In the genomic region with DNA sequence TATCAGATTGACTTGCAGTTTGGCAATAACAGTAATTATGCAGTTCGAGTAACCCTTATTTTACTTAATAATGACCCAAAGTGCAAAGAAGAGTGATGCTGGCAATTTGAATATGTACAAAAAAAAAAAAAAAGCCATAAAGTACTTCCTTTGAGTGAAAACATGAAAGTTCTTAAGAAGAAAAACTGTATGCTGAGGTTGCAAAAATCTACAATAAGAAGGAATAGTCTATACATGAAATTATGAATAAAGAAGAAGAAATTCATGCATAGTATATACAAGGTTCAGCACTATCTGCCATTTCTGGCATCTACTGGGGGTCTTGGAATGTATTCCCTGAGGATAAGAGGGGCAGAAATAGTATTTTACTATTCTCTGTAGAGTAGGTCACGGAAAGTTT, we compare ENCODE assay signal across 17 cellular contexts. TPM values are rescaled to one million over a fixed set of nuclear protein-coding genes. Genes with fewer than 3 reads are reported as not detected.
DNase-seq lines count a peak whose midpoint lies in the region; ATAC-seq, FAIRE-seq and TF ChIP-seq lines count a peak whose summit lies in the region.
"Had no signal": no experiment of that assay in that cellular context is flagged by ENCODE, and none has a peak within 500 bp of the region (broad histone marks: within the 10 kb centered on the region; RNA-seq: fewer than 3 reads in every experiment).

No MANE protein-coding gene starts in this region.

- no peak overlapping the region for H2AK9ac ChIP-seq in IMR-90 (replicated peaks; ENCODE audit: low read depth, low read length, poor library complexity)

- ATAC-seq in A549: no peak
- no peak for ATAC-seq in IMR-90 (ENCODE audit: low read depth)
- no peak for ATAC-seq in K562
- no peak for ATAC-seq in body of pancreas
- ATAC-seq: CD8-positive, alpha-beta T cell had no signal

- dilution Hi-C loops in IMR-90 (cut with HindIII; ENCODE audit: low sequenced_read_pairs, unreplicated experiment): no loop called here

- H3K36me3 ChIP-seq in IMR-90 (ENCODE audit: control insufficient read depth, insufficient read depth, low read length): peaks cover 12% of the 10 kb centered on the region
- peaks cover 29% of the 10 kb centered on the region; the same call in 2 of the 3 replicates for H3K36me3 ChIP-seq in K562 (ENCODE audit: control insufficient read depth, insufficient read depth, low read length)
- peaks cover 0 to 9% of the 10 kb centered on the region in 2 donors for H3K36me3 ChIP-seq in body of pancreas (replicated peaks in 1 of 2; ENCODE audit: insufficient read depth in 1 of 2, low read depth in 2 of 2)

- FAIRE-seq in A549 (lab: Jason Lieb, UNC) (no peak), K562 (lab: Jason Lieb, UNC) (no peak)
- FAIRE-seq: D721Med, GM19239 had no signal

- H3K4me1 ChIP-seq in A549 (no peaks in the 10 kb centered on the region), IMR-90 (ENCODE audit: control insufficient read depth, insufficient read depth, low read length) (no peaks in the 10 kb centered on the region), K562 (replicated peaks in 1 of 2; ENCODE audit: control insufficient read depth in 2 of 2, insufficient read depth in 2 of 2, low read length in 2 of 2) (no peaks in the 10 kb centered on the region), body of pancreas (peaks cover 9% of the 10 kb centered on the region)
- H3K4me1 ChIP-seq: BLaER1 treated with 17β-estradiol and CSF1 and Interleukin-3, amounts not matched to agents 10 nM and 100 nM; Caco-2 had no signal

- H3K79me2 ChIP-seq in K562 (ENCODE audit: control insufficient read depth, insufficient read depth, low read length): no peaks in the 10 kb centered on the region

- no TSS peak for BruUV-seq in IMR-90 (replicated peaks; lab: Mats Ljungman, UMichigan)
- no TSS peak for BruUV-seq in K562 (replicated peaks; lab: Mats Ljungman, UMichigan)

- H4K8ac ChIP-seq in IMR-90 (ENCODE audit: low read depth in 2 of 2, low read length in 2 of 2): no peak overlapping the region

- no peaks in the 10 kb centered on the region; a peak in 1 of 4 replicates for H3K79me1 ChIP-seq in IMR-90 (ENCODE audit: low read depth in 1 of 2, low read length in 2 of 2)

- H3K9ac ChIP-seq in IMR-90 (ENCODE audit: low read depth, low read length) (no peak overlapping the region), K562 (ENCODE audit: insufficient read depth in 1 of 2, low read depth in 2 of 2, low read length in 2 of 2) (no peak overlapping the region)
- H3K9ac ChIP-seq: BLaER1 treated with 17β-estradiol and CSF1 and Interleukin-3, amounts not matched to agents 10 nM and 100 nM had no signal

- H2AFZ ChIP-seq in IMR-90 (replicated peaks; ENCODE audit: low read length, poor library complexity) (no peak overlapping the region), K562 (ENCODE audit: low read depth, low read length) (no peak overlapping the region)

- no peak overlapping the region for H3K18ac ChIP-seq in IMR-90 (ENCODE audit: low read depth, low read length)

- no peak overlapping the region for H2AK5ac ChIP-seq in IMR-90 (ENCODE audit: low read depth, low read length)

- no peak overlapping the region for H2BK5ac ChIP-seq in IMR-90 (ENCODE audit: low read depth, low read length, poor library complexity, severe bottlenecking)

- in situ Hi-C loops in IMR-90 (cut with MboI; ENCODE audit: low sequenced_read_pairs) (loop anchor here (25.0 kb wide), 1 partner anchor 634 kb away; no protein-coding TSS in a partner anchor), K562 (cut with MboI) (no loop called here)

- TF ChIP-seq CTCF in A549 (IDR thresholded peaks at IDR 0.05) (no peak), IMR-90 (conservative IDR thresholded peaks at IDR 0.05; ENCODE audit: low read depth, low read length) (no peak), K562 (IDR thresholded peaks at IDR 0.05 in 2 of 3, conservative IDR thresholded peaks at IDR 0.05 in 1 of 3; ENCODE audit: insufficient read depth in 2 of 3, low read depth in 1 of 3, low read length in 3 of 3) (no peak), body of pancreas (IDR thresholded peaks at IDR 0.05) (no peak)

- TF ChIP-seq EP300 in A549 (IDR thresholded peaks at IDR 0.05) (no peak), K562 (IDR thresholded peaks at IDR 0.05; ENCODE audit: low read length) (no peak)

- no peak overlapping the region for H2BK15ac ChIP-seq in IMR-90 (ENCODE audit: low read depth, low read length)

- no peak overlapping the region for H3K14ac ChIP-seq in IMR-90 (replicated peaks; ENCODE audit: low read depth, low read length)

- no peak overlapping the region for H2BK120ac ChIP-seq in IMR-90 (ENCODE audit: low read depth, low read length)

- TF ChIP-seq POLR2A in A549 (IDR thresholded peaks at IDR 0.05; ENCODE audit: low read length) (no peak), IMR-90 (IDR thresholded peaks at IDR 0.05; ENCODE audit: low read depth, low read length) (no peak), K562 (conservative IDR thresholded peaks at IDR 0.05) (no peak), body of pancreas (IDR thresholded peaks at IDR 0.05) (no peak)

- POLR2A ChIA-PET in A549 (lab: Yijun Ruan, JAX) (no interaction called here), IMR-90 (lab: Charles Lee; ENCODE audit: unreplicated experiment) (no interaction called here), K562 (lab: Yijun Ruan, JAX) (no interaction called here)

- no peak overlapping the region for H3K23ac ChIP-seq in IMR-90 (ENCODE audit: low read depth, low read length)

- no peak overlapping the region for H2BK20ac ChIP-seq in IMR-90 (ENCODE audit: low read depth, low read length)

- H3K9me1 ChIP-seq in IMR-90 (ENCODE audit: insufficient read depth, low read length) (no peaks in the 10 kb centered on the region; the same call in 1 of the 2 replicates), K562 (ENCODE audit: control insufficient read depth, insufficient read depth, low read length) (no peaks in the 10 kb centered on the region)

- no peak overlapping the region for H4K91ac ChIP-seq in IMR-90 (ENCODE audit: insufficient read depth, low read depth, low read length)

- H4K5ac ChIP-seq in IMR-90 (ENCODE audit: low read depth, low read length): no peak overlapping the region

- no peak overlapping the region for H3K56ac ChIP-seq in IMR-90 (ENCODE audit: extremely low read depth, insufficient read depth, low read length)

- 89% methylated on average over 2 of the region's 2 CpGs for WGBS in A549 (ENCODE audit: missing lambda C conversion rate)
- WGBS in IMR-90 (ENCODE audit: extremely low coverage in 2 of 2, insufficient read length in 1 of 2), 2 experiments: no CpG with 5 or more reads among the region's 2 CpGs
- WGBS in K562 (ENCODE audit: insufficient coverage, low coverage, missing lambda C conversion rate): 86% methylated on average over 2 of the region's 2 CpGs
- WGBS in body of pancreas, 2 donors: 83 to 89% methylated on average over 2 of the region's 2 CpGs

- H3K27ac ChIP-seq in A549 (no peak overlapping the region), IMR-90 (ENCODE audit: insufficient read depth, low read length) (no peak overlapping the region), K562 (ENCODE audit: extremely low read depth, low read depth, low read length) (no peak overlapping the region), body of pancreas (no peak overlapping the region)
- H3K27ac ChIP-seq: BLaER1 treated with 17β-estradiol and CSF1 and Interleukin-3, amounts not matched to agents 10 nM and 100 nM; C4-2B had no signal

- H3K27me3 ChIP-seq in IMR-90 (ENCODE audit: control insufficient read depth, insufficient read depth, low read length): no peaks in the 10 kb centered on the region
- H3K27me3 ChIP-seq in K562 (ENCODE audit: control insufficient read depth in 2 of 2, insufficient read depth in 2 of 2, low read length in 2 of 2): no peaks in the 10 kb centered on the region
- H3K27me3 ChIP-seq in body of pancreas: no peaks in the 10 kb centered on the region
- H3K27me3 ChIP-seq: BLaER1 treated with 17β-estradiol and CSF1 and Interleukin-3, amounts not matched to agents 10 nM and 100 nM had no signal

- CTCF ChIA-PET in A549 (lab: Yijun Ruan, JAX) (no interaction called here), IMR-90 (lab: Yijun Ruan, JAX) (no interaction called here), K562 (lab: Yijun Ruan, JAX; ENCODE audit: low intra/inter-chr PET ratio) (no interaction called here)

- no peak for DNase-seq in A549 (ENCODE audit: low read depth in 1 of 2, low spot score in 1 of 2)
- no peak for DNase-seq in IMR-90
- DNase-seq in K562 (ENCODE audit: extremely low read depth in 1 of 4, low spot score in 3 of 4): no peak
- DNase-seq in body of pancreas: no peak
- no peak for DNase-seq in NCI-H146 treated with DMSO at 0.1 percent for 48 hours (lab: John Stamatoyannopoulos, UW; ENCODE audit: unreplicated experiment)
- DNase-seq: 8988T; AML-193; Caco-2; Calu3; CD4-positive, alpha-beta T cell; CD8-positive, alpha-beta T cell; DMS79 treated with DMSO at 0.1 percent for 48 hours; GF-D8 had no signal

- no peak overlapping the region for H3K4ac ChIP-seq in IMR-90 (ENCODE audit: low read depth, low read length)

- H3K4me2 ChIP-seq in A549 (no peak overlapping the region), IMR-90 (ENCODE audit: low read depth, low read length) (no peak overlapping the region), K562 (ENCODE audit: insufficient read depth, low read length) (no peak overlapping the region)
- H3K4me2 ChIP-seq: BLaER1 treated with 17β-estradiol and CSF1 and Interleukin-3, amounts not matched to agents 10 nM and 100 nM had no signal

- H3K4me3 ChIP-seq in A549: no peak overlapping the region
- H3K4me3 ChIP-seq in IMR-90 (ENCODE audit: insufficient read depth, low read depth, low read length): no peak overlapping the region
- no peak overlapping the region for H3K4me3 ChIP-seq in K562
- H3K4me3 ChIP-seq in body of pancreas: no peak overlapping the region
- H3K4me3 ChIP-seq: BLaER1 treated with 17β-estradiol and CSF1 and Interleukin-3, amounts not matched to agents 10 nM and 100 nM had no signal

- H4K20me1 ChIP-seq in IMR-90 (ENCODE audit: insufficient read depth, low read length): no peaks in the 10 kb centered on the region
- no peaks in the 10 kb centered on the region for H4K20me1 ChIP-seq in K562 (replicated peaks; ENCODE audit: control insufficient read depth, insufficient read depth, low read length)

- TF ChIP-seq RAD21 in A549 (conservative IDR thresholded peaks at IDR 0.05 in 1 of 2, IDR thresholded peaks at IDR 0.05 in 1 of 2) (no peak), IMR-90 (IDR thresholded peaks at IDR 0.05; ENCODE audit: low read length) (no peak), K562 (CRISPR knock-in tag; conservative IDR thresholded peaks at IDR 0.05 in 1 of 2, IDR thresholded peaks at IDR 0.05 in 1 of 2) (no peak)

- intact Hi-C loops in IMR-90 (cut with micrococcal nuclease): no loop called here
- intact Hi-C loops in K562 (cut with micrococcal nuclease): no loop called here
- intact Hi-C loops in body of pancreas (cut with DNase I): no loop called here

- H3K9me3 ChIP-seq in A549 (no peaks in the 10 kb centered on the region), IMR-90 (ENCODE audit: control insufficient read depth, insufficient read depth, low read length) (no peaks in the 10 kb centered on the region), K562 (replicated peaks; ENCODE audit: control insufficient read depth, insufficient read depth, low read depth, low read length) (no peaks in the 10 kb centered on the region), body of pancreas (no peaks in the 10 kb centered on the region)
- H3K9me3 ChIP-seq: BLaER1 treated with 17β-estradiol and CSF1 and Interleukin-3, amounts not matched to agents 10 nM and 100 nM; Caco-2 had no signal

RNA-seq across cellular contexts. Expression of gene ZC3H13, which starts 55.9 kb away (rescaled TPM):
- 9.5 and 13.2 TPM in 2 replicates for polyA plus RNA-seq in A549 (2011; rRNA removed)
- polyA plus RNA-seq in A549 (2012; cell fraction: cytosol; rRNA removed): 2.0 and 2.1 TPM in 2 replicates
- polyA plus RNA-seq in A549 (2012; cell fraction: nucleus; rRNA removed): 2.1 and 3.4 TPM in 2 replicates
- 17.5 to 17.8 TPM (median 17.6 TPM) in 3 replicates for polyA plus RNA-seq in A549 (2017; fragmentation: RNase III; extraction: RNeasy Plus Mini Kit Qiagen cat#74134 plus additional on column Dnase treatment)
- 6.8 and 8.4 TPM in 2 replicates for polyA minus RNA-seq in A549 (2011; rRNA and poly(A)+ RNA removed)
- total RNA-seq in IMR-90 (2012; rRNA removed): 10.8 and 16.1 TPM in 2 replicates
- 6.3 and 7.7 TPM in 2 replicates for polyA plus RNA-seq in IMR-90 (2012; rRNA removed)
- 0.99 and 1.5 TPM in 2 replicates for polyA plus RNA-seq in IMR-90 (2012; cell fraction: cytosol; rRNA removed)
- polyA plus RNA-seq in IMR-90 (2012; cell fraction: nucleus; rRNA removed; ENCODE audit: low replicate concordance): 1.6 and 8.0 TPM in 2 replicates
- total RNA-seq in K562 (2011; cell fraction: chromatin; rRNA removed; ENCODE audit: low replicate concordance): 6.8 and 24.7 TPM in 2 replicates
- total RNA-seq in K562 (2011; cell fraction: nucleolus; rRNA removed): 4.3 and 5.1 TPM in 2 replicates
- 7.4 and 15.3 TPM in 2 replicates for total RNA-seq in K562 (2011; cell fraction: nucleoplasm; rRNA removed)
- 10.4 and 12.3 TPM in 2 replicates for total RNA-seq in K562 (2014; rRNA removed)
- 12.1 and 16.4 TPM in 2 replicates for total RNA-seq in K562 (2014; rRNA removed; fragmentation: Illumina TruSeq; extraction: Trizol)
- total RNA-seq in K562 (2015; rRNA removed; fragmentation: Illumina TruSeq; extraction: Trizol): 14.6 and 16.2 TPM in 2 replicates
- 19.0 and 25.1 TPM in 2 replicates for total RNA-seq in K562 (2021)
- 3.4 and 4.9 TPM in 2 replicates for polyA plus RNA-seq in K562 (2011; rRNA removed)
- 1.9 and 2.6 TPM in 2 replicates for polyA plus RNA-seq in K562 (2011; cell fraction: cytosol; rRNA removed)
- polyA plus RNA-seq in K562 (2011; cell fraction: nucleus; rRNA removed): 10.3 and 18.4 TPM in 2 replicates
- 12.7 and 18.4 TPM in 2 replicates for polyA plus RNA-seq in K562 (2012)
- 22.8 and 27.6 TPM in 2 replicates for polyA plus RNA-seq in K562 (2014; fragmentation: Illumina TruSeq; extraction: Trizol)
- 1 to 10 TPM; 8.3 to 9.1 TPM for polyA plus RNA-seq in K562 (2014; fragmentation: Nextera tagmentation; extraction: Ambion mirVana)
- polyA plus RNA-seq in K562 (2014; rRNA removed): 9.2 and 16.2 TPM in 2 replicates
- polyA minus RNA-seq in K562 (2011; rRNA and poly(A)+ RNA removed): 15.4 TPM in 2 replicates
- polyA minus RNA-seq in K562 (2011; cell fraction: cytosol; rRNA and poly(A)+ RNA removed): 4.5 and 4.8 TPM in 2 replicates
- polyA minus RNA-seq in K562 (2011; cell fraction: nucleus; rRNA and poly(A)+ RNA removed): 9.7 and 18.9 TPM in 2 replicates
- 10 to 100 TPM; 12.7 to 31.0 TPM for total RNA-seq in body of pancreas

Comparison
In these comparisons a context has a peak if more than half of its experiments do, and no peak if none do; other contexts are left out.
1. Of the 35 proteins assayed by ChIP-seq in both K562 and A549: peak only in K562: none; only in A549: none; in both: MAFK; in neither: 34.